ENCODE assay signal across 18 cellular contexts in the genomic region with DNA sequence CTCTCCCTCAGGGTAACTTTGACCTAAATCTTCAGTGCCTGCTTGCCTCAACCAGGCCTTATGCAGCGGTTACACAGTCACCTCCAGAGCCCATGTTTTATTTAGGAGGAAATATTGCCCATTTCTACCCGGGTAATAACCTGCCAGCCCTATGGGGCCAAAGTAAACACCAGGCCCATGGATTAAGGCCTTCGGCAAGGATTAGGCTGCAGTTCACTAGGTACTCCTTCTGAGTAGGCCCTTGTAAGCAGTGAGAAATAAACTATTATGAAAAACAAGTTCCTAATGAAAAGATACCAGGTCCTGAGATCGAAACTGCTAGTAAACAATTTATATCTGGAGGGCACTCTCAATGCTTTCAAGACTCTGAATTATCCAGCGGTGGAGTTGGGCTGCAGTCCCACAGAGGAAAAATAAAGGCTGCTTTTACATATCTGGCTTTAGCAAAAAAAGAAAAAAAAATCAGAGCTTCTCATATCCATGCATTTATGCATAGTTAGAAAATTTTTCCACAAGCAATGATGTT. TPM values are rescaled to one million over a fixed set of nuclear protein-coding genes. Genes with fewer than 3 reads are reported as not detected.
DNase-seq lines count a peak whose midpoint lies in the region; ATAC-seq and TF ChIP-seq lines count a peak whose summit lies in the region.
"Had no signal": no experiment of that assay in that cellular context is flagged by ENCODE, and none has a peak within 500 bp of the region (broad histone marks: within the 10 kb centered on the region; RNA-seq: fewer than 3 reads in every experiment).

No MANE protein-coding gene starts in this region.

- POLR2A ChIA-PET in A673 (lab: Charles Lee; ENCODE audit: low non-redundant PET): no interaction called here

- CTCF ChIA-PET in A673 (lab: Charles Lee): no interaction called here

- H3K4me3 ChIP-seq in AG10803 (ENCODE audit: low read length): peak overlapping the region; percentile 87
- H3K4me3 ChIP-seq in foreskin fibroblast (ENCODE audit: low read depth in 1 of 2, low read length in 2 of 2): peak overlapping the region; percentile 59 to 93
- peak overlapping the region; percentile 48 to 85 (median 82) for H3K4me3 ChIP-seq in sigmoid colon
- no peak overlapping the region for H3K4me3 ChIP-seq in A673 (ENCODE audit: low read depth, low read length, poor library complexity, severe bottlenecking)
- H3K4me3 ChIP-seq: A549 had no signal

- no peak for ATAC-seq in GM19351 (IDR thresholded peaks at IDR 0.05; ENCODE audit: unreplicated experiment)
- no peak for ATAC-seq in HG03378 (IDR thresholded peaks at IDR 0.05; ENCODE audit: unreplicated experiment)
- ATAC-seq: A549 had no signal

- no peak for TF ChIP-seq EP300 in sigmoid colon (IDR thresholded peaks at IDR 0.05)

- no peak for TF ChIP-seq CTCF in AG10803 (conservative IDR thresholded peaks at IDR 0.05; ENCODE audit: low read length)
- TF ChIP-seq CTCF in foreskin fibroblast (IDR thresholded peaks at IDR 0.05; ENCODE audit: low read depth, low read length): no peak
- TF ChIP-seq CTCF in sigmoid colon (IDR thresholded peaks at IDR 0.05): no peak
- no peak for TF ChIP-seq CTCF in A673 (conservative IDR thresholded peaks at IDR 0.05; ENCODE audit: low read depth, low read length)

- TF ChIP-seq POLR2A in sigmoid colon (IDR thresholded peaks at IDR 0.05): no peak

- intact Hi-C loops in sigmoid colon (cut with DNase I) (no loop called here), A673 (cut with micrococcal nuclease; ENCODE audit: unreplicated experiment) (no loop called here)

- DNase-seq in AG10803 (ENCODE audit: low read depth) (no peak), NCI-H69 (lab: John Stamatoyannopoulos, UW) (peak; percentile 34), foreskin fibroblast (peak in 1 of 2 donors; percentile 63), sigmoid colon (no peak), A673 (ENCODE audit: low spot score) (no peak)
- DNase-seq in activated effector memory CD4-positive, alpha-beta T cell treated with anti-CD3 and anti-CD28 coated beads, Interleukin-2, amount 50 U/mL, for 16 hours: no peak
- DNase-seq: effector CD8-positive, alpha-beta T cell; foreskin melanocyte; NCI-H2107; stimulated activated CD4-positive, alpha-beta T cell treated with anti-CD3 and anti-CD28 coated beads, Interleukin-12 subunit alpha, Interleukin-12 subunit beta, amount 100 ng/mL, for 4 hours; T-helper 2 cell had no signal

- H3K9me3 ChIP-seq in sigmoid colon (no peaks in the 10 kb centered on the region), A673 (ENCODE audit: low read depth, low read length, poor library complexity, severe bottlenecking) (no peaks in the 10 kb centered on the region)
- H3K9me3 ChIP-seq: A549, breast epithelium, neutrophil had no signal

- H3K27me3 ChIP-seq in sigmoid colon: peaks cover 0 to 3% (median 0%) of the 10 kb centered on the region in 3 donors
- peaks cover 95% of the 10 kb centered on the region for H3K27me3 ChIP-seq in A673 (replicated peaks; ENCODE audit: insufficient read depth, low read depth, low read length, poor library complexity)

- no TSS peak for BruUV-seq in A673 (replicated peaks; lab: Mats Ljungman, UMichigan)

- H3K4me1 ChIP-seq in sigmoid colon (peaks cover 0 to 61% (median 45%) of the 10 kb centered on the region in 4 donors), A673 (ENCODE audit: insufficient read depth, low read length, poor library complexity, severe bottlenecking) (peaks cover 7% of the 10 kb centered on the region)
- H3K4me1 ChIP-seq: breast epithelium had no signal

- 9 to 50% methylated on average over 5 of the region's 5 CpGs for WGBS in sigmoid colon, 2 donors

- H3K27ac ChIP-seq in sigmoid colon: peak overlapping the region in 3 of 4 donors; percentile 97 to 98 (median 98)
- H3K27ac ChIP-seq in A673 (ENCODE audit: low read depth, low read length, poor library complexity, severe bottlenecking): no peak overlapping the region
- H3K27ac ChIP-seq: A549, breast epithelium, neutrophil had no signal

- H3K36me3 ChIP-seq in sigmoid colon (no peaks in the 10 kb centered on the region), A673 (ENCODE audit: insufficient read depth, low read length, poor library complexity, severe bottlenecking) (no peaks in the 10 kb centered on the region)
- H3K36me3 ChIP-seq: breast epithelium, neutrophil had no signal

RNA-seq across cellular contexts. Expression of a gene that starts 3.7 kb away (rescaled TPM):
- total RNA-seq in sigmoid colon (10 to 100 TPM; 55.1 to 64.0 (median 59.5) TPM), A673 (2021) (not detected in 2 replicates)
- polyA plus RNA-seq in sigmoid colon: 10 to 100 TPM; 22.2 to 25.0 (median 22.8) TPM

RNA-seq across cellular contexts. Expression of a gene that starts 7.2 kb away (rescaled TPM):
- total RNA-seq in sigmoid colon: 10 to 100 TPM; 18.7 to 25.0 (median 22.1) TPM
- 1 to 10 TPM; 3.0 to 6.0 (median 4.8) TPM for polyA plus RNA-seq in sigmoid colon
- not detected in 2 replicates for total RNA-seq in A673 (2021)
- total RNA-seq: lung microvascular endothelial cell had no signal

RNA-seq across cellular contexts. Expression of a gene that starts 12.5 kb away (rescaled TPM):
- total RNA-seq in sigmoid colon (10 to 100 TPM; 13.0 to 35.7 (median 18.2) TPM), A673 (2021) (not detected in 2 replicates)
- polyA plus RNA-seq in sigmoid colon: 10 to 100 TPM; 21.4 to 22.4 (median 21.6) TPM

RNA-seq across cellular contexts. Expression of a gene that starts 21.4 kb away (rescaled TPM):
- total RNA-seq in sigmoid colon (1 to 10 TPM; 4.7 to 9.1 (median 7.3) TPM), A673 (2021) (0.56 and 1.5 TPM in 2 replicates)
- 10 to 100 TPM; 18.0 to 23.9 (median 18.0) TPM for polyA plus RNA-seq in sigmoid colon

RNA-seq across cellular contexts. Expression of a gene that starts 22.0 kb away (rescaled TPM):
- 10 to 100 TPM in 3 of 4 donors, 1 to 10 TPM in 1; 9.4 to 35.3 (median 21.8) TPM for total RNA-seq in sigmoid colon
- 10 to 100 TPM; 10.7 to 21.6 (median 17.1) TPM for polyA plus RNA-seq in sigmoid colon
- total RNA-seq in A673 (2021): not detected in 2 replicates
- total RNA-seq: G401, lung microvascular endothelial cell had no signal

Comparison
In these comparisons a context has a peak if more than half of its experiments do, and no peak if none do; other contexts are left out.
1. RNA of a gene that starts 3.7 kb away (total RNA-seq): 55.1 to 64.0 TPM in sigmoid colon; not detected in A673; every median in the first group is over 10 times any median in the second.
2. RNA of a gene that starts 7.2 kb away (total RNA-seq): 18.7 to 25.0 TPM in sigmoid colon; not detected in A673; every median in the first group is over 10 times any median in the second.
3. RNA of a gene that starts 12.5 kb away (total RNA-seq): 13.0 to 35.7 TPM in sigmoid colon; not detected in A673; every median in the first group is over 10 times any median in the second.